In the genomic region with DNA sequence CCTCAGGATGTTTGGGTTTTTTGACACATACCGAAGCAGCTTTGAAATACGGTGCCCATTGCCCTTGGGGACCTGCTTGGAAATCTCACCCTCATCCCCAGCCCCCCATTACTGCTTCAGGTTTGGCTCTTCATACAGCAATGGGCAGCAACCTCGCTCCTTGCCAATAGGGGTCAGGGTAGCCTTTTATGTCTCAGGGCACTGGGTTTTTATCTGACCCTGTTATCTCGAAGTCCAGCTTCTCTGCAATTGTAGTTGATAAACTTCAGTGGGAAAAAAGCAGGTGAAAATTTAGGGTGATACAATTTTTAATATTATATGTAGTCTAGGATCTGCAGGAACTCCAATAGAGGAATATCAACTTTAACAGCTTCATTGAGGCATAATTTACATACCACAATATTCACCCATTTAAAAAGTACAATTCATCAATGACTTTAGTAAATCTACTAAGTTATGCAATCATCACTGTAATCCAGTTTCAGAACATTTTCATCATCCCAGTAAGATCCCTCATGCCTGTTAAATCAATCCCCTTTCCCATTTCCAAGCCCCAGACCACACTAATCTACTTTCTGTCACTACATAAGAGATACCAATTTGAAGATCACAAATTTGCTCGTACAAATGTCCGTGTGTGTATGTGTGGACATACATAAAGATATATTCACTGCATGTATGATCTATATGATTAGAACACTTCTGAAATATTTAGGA, we compare ENCODE assay signal across 2 cellular contexts.
TF ChIP-seq lines count a peak whose summit lies in the region.

No MANE protein-coding gene starts in this region.

TF ChIP-seq in HCT116, 20 proteins besides CTCF, POLR2A, EP300 and RAD21 (continued from another document):
- TF ChIP-seq, protein P1, sequence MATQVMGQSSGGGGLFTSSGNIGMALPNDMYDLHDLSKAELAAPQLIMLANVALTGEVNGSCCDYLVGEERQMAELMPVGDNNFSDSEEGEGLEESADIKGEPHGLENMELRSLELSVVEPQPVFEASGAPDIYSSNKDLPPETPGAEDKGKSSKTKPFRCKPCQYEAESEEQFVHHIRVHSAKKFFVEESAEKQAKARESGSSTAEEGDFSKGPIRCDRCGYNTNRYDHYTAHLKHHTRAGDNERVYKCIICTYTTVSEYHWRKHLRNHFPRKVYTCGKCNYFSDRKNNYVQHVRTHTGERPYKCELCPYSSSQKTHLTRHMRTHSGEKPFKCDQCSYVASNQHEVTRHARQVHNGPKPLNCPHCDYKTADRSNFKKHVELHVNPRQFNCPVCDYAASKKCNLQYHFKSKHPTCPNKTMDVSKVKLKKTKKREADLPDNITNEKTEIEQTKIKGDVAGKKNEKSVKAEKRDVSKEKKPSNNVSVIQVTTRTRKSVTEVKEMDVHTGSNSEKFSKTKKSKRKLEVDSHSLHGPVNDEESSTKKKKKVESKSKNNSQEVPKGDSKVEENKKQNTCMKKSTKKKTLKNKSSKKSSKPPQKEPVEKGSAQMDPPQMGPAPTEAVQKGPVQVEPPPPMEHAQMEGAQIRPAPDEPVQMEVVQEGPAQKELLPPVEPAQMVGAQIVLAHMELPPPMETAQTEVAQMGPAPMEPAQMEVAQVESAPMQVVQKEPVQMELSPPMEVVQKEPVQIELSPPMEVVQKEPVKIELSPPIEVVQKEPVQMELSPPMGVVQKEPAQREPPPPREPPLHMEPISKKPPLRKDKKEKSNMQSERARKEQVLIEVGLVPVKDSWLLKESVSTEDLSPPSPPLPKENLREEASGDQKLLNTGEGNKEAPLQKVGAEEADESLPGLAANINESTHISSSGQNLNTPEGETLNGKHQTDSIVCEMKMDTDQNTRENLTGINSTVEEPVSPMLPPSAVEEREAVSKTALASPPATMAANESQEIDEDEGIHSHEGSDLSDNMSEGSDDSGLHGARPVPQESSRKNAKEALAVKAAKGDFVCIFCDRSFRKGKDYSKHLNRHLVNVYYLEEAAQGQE (IDR thresholded peaks at IDR 0.05; ENCODE audit: low read depth), result no peak
- TF ChIP-seq EGR1 (IDR thresholded peaks at IDR 0.05; ENCODE audit: low read depth), result no peak
- TF ChIP-seq ZNF274 (IDR thresholded peaks at IDR 0.05; ENCODE audit: low read depth, low read length), result no peak
- TF ChIP-seq, protein P2, sequence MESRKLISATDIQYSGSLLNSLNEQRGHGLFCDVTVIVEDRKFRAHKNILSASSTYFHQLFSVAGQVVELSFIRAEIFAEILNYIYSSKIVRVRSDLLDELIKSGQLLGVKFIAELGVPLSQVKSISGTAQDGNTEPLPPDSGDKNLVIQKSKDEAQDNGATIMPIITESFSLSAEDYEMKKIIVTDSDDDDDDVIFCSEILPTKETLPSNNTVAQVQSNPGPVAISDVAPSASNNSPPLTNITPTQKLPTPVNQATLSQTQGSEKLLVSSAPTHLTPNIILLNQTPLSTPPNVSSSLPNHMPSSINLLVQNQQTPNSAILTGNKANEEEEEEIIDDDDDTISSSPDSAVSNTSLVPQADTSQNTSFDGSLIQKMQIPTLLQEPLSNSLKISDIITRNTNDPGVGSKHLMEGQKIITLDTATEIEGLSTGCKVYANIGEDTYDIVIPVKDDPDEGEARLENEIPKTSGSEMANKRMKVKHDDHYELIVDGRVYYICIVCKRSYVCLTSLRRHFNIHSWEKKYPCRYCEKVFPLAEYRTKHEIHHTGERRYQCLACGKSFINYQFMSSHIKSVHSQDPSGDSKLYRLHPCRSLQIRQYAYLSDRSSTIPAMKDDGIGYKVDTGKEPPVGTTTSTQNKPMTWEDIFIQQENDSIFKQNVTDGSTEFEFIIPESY (IDR thresholded peaks at IDR 0.05; ENCODE audit: extremely low read depth, insufficient replicate concordance, low read length), result no peak
- TF ChIP-seq TCF7L2 (IDR thresholded peaks at IDR 0.05; ENCODE audit: borderline replicate concordance, extremely low read depth, insufficient read depth, insufficient read length), result no peak
- no peak for TF ChIP-seq YY1 (IDR thresholded peaks at IDR 0.05; ENCODE audit: extremely low read depth, insufficient replicate concordance, low read depth, low read length)
- TF ChIP-seq, protein P3, sequence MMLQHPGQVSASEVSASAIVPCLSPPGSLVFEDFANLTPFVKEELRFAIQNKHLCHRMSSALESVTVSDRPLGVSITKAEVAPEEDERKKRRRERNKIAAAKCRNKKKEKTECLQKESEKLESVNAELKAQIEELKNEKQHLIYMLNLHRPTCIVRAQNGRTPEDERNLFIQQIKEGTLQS (IDR thresholded peaks at IDR 0.05), result no peak
- TF ChIP-seq CBX3 (IDR thresholded peaks at IDR 0.05; ENCODE audit: low read depth), result no peak

TF ChIP-seq in SK-N-SH, 30 proteins besides CTCF, POLR2A, EP300 and RAD21 (continued from another document):
- TF ChIP-seq FOSL2 (IDR thresholded peaks at IDR 0.05; ENCODE audit: borderline replicate concordance, low read depth), result no peak
- no peak for TF ChIP-seq FOXJ3 (CRISPR knock-in tag; IDR thresholded peaks at IDR 0.05)
- peak; percentile 86 for TF ChIP-seq GATA2 (CRISPR knock-in tag; IDR thresholded peaks at IDR 0.05)
- TF ChIP-seq ELF1 (IDR thresholded peaks at IDR 0.05), result no peak
- TF ChIP-seq NRF1 (IDR thresholded peaks at IDR 0.05; ENCODE audit: low read depth, low read length), result no peak
- TF ChIP-seq JUND (IDR thresholded peaks at IDR 0.05), result no peak
- TF ChIP-seq RFX5 (IDR thresholded peaks at IDR 0.05; ENCODE audit: low read length), result no peak
- TF ChIP-seq RXRA (IDR thresholded peaks at IDR 0.05; ENCODE audit: borderline replicate concordance, low read depth), result no peak
